8 cellular contexts compared by ENCODE assay signal in the genomic region with DNA sequence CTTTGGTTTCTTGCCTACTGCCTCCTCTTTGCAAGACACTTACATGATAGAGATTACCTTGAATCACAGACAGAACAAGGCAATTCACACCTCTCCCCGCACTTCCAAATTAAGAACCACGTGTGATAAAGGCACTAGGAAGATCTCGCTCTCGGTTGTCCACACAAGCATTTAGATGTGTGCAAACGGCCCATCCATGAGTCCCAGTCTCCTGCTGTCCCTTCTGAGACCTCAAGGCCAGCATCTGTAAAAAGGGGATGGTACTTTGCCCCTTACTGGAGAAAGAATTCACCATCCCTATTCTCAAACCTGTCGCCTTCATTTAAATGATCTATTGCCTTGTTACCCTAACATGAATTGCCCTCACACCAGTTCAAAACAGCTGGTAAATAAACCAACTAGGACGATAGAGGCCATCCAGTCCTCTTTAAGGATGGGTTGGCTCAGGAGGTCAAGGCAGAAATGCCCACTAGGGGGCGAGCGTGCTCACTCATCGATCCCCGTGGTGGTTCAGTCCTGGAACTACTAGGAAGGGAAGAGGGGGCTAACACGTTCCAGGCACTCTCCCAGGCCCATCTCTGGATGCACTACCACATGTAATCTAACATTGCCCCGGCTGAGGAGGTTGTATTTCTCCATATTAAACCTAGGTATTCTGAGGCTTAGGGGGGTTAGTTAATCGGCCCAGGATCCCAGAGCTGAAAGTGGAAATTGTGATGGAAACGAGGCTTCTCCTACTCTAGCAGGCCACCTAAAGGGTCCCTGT.
DNase-seq lines count a peak whose midpoint lies in the region; ATAC-seq lines count a peak whose summit lies in the region.

No MANE protein-coding gene starts in this region.

- H3K36me3 Mint-ChIP-seq in stimulated activated effector memory CD8-positive, alpha-beta T cell treated with anti-CD3 and anti-CD28 coated beads, Interleukin-12 subunit alpha, Interleukin-12 subunit beta, amount 100 ng/mL, for 72 hours, result no peaks in the 10 kb centered on the region

- ATAC-seq in HG02642 (IDR thresholded peaks at IDR 0.05; ENCODE audit: poor library complexity, unreplicated experiment), result peak; percentile 88
- peak; percentile 73 for ATAC-seq in stimulated activated effector memory CD8-positive, alpha-beta T cell treated with anti-CD3 and anti-CD28 coated beads, Interleukin-12 subunit alpha, Interleukin-12 subunit beta, amount 100 ng/mL, for 72 hours

- peak; percentile 48 for DNase-seq in SIG-M5 treated with dmso at 0.1 percent for 504 hours (lab: John Stamatoyannopoulos, UW; ENCODE audit: unreplicated experiment)
- DNase-seq in SIG-M5 (lab: John Stamatoyannopoulos, UW), result no peak
- DNase-seq in NCI-H187 treated with DMSO at 0.1 percent for 48 hours (lab: John Stamatoyannopoulos, UW), result peak; percentile 26
- peak; percentile 34 for DNase-seq in activated CD4-positive, alpha-beta T cell treated with anti-CD3 and anti-CD28 coated beads for 1 hour
- DNase-seq in dermis blood vessel endothelial cell, result peak; percentile 85
- peak; percentile 82 for DNase-seq in medulla oblongata (ENCODE audit: extremely low spot score)
- DNase-seq in stimulated activated effector memory CD8-positive, alpha-beta T cell treated with anti-CD3 and anti-CD28 coated beads, Interleukin-12 subunit alpha, Interleukin-12 subunit beta, amount 100 ng/mL, for 72 hours (ENCODE audit: low spot score in 2 of 2), result peak; percentile 61 to 83

- H3K27ac Mint-ChIP-seq in stimulated activated effector memory CD8-positive, alpha-beta T cell treated with anti-CD3 and anti-CD28 coated beads, Interleukin-12 subunit alpha, Interleukin-12 subunit beta, amount 100 ng/mL, for 72 hours, result no peak overlapping the region

- peaks cover 4% of the 10 kb centered on the region for H3K9me3 Mint-ChIP-seq in stimulated activated effector memory CD8-positive, alpha-beta T cell treated with anti-CD3 and anti-CD28 coated beads, Interleukin-12 subunit alpha, Interleukin-12 subunit beta, amount 100 ng/mL, for 72 hours

- H3K4me3 Mint-ChIP-seq in stimulated activated effector memory CD8-positive, alpha-beta T cell treated with anti-CD3 and anti-CD28 coated beads, Interleukin-12 subunit alpha, Interleukin-12 subunit beta, amount 100 ng/mL, for 72 hours, result no peak overlapping the region

- H3K4me1 Mint-ChIP-seq in stimulated activated effector memory CD8-positive, alpha-beta T cell treated with anti-CD3 and anti-CD28 coated beads, Interleukin-12 subunit alpha, Interleukin-12 subunit beta, amount 100 ng/mL, for 72 hours, result peaks cover 5% of the 10 kb centered on the region
